ENCODE assay signal across 22 cellular contexts in the genomic region with DNA sequence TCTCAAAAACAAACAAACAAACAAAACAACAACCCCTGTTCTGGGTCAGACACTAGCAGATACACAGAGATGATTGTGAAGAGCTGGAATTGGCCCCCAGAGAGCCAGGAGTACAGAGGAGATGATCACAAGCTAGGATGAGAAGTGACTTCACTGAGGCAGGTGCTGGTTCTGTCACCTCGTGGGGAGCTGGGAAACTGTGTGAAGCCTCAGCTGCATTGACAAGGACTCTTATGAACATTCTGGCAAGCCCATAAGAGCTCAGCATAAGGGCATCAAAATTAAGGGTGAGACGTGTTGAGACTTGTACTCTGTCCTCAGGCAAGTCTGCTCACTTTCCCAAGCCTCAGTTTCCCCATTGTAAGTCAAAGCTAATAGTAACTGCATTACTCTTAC. TPM values are rescaled to one million over a fixed set of nuclear protein-coding genes. Genes with fewer than 3 reads are reported as not detected.
DNase-seq lines count a peak whose midpoint lies in the region; ATAC-seq and TF ChIP-seq lines count a peak whose summit lies in the region.
"Had no signal": no experiment of that assay in that cellular context is flagged by ENCODE, and none has a peak within 500 bp of the region (broad histone marks: within the 10 kb centered on the region; RNA-seq: fewer than 3 reads in every experiment).

No MANE protein-coding gene starts in this region.

- H3K4me3 ChIP-seq in left ventricle myocardium inferior: no peak overlapping the region
- no peak overlapping the region for H3K4me3 ChIP-seq in epithelial cell of esophagus (ENCODE audit: low read length)
- no peak overlapping the region for H3K4me3 ChIP-seq in thyroid gland (replicated peaks in 1 of 3)
- H3K4me3 ChIP-seq: breast epithelium, GM12878, HAP-1, skin epidermis had no signal

- intact Hi-C loops in left ventricle myocardium inferior (cut with micrococcal nuclease) (no loop called here), Right ventricle myocardium superior (cut with DNase I) (no loop called here), thyroid gland (cut with DNase I) (no loop called here)

- peak; percentile 13 for DNase-seq in DMS53 (lab: John Stamatoyannopoulos, UW)
- DNase-seq in DMS53 treated with DMSO at 0.1 percent for 48 hours (lab: John Stamatoyannopoulos, UW; ENCODE audit: unreplicated experiment): no peak
- DNase-seq in left ventricle myocardium inferior: no peak
- DNase-seq in Right ventricle myocardium superior: no peak
- DNase-seq in epithelial cell of esophagus (ENCODE audit: low read depth): peak; percentile 17
- no peak for DNase-seq in thyroid gland
- no peak for DNase-seq in COR-L47 (lab: John Stamatoyannopoulos, UW)
- DNase-seq: activated CD8-positive, alpha-beta T cell treated with anti-CD3 and anti-CD28 coated beads for 36 hours; activated T-cell treated with anti-CD3 and anti-CD28 coated beads, Interleukin-2, amount 50 U/mL, for 48 hours; DMS 273 treated with DMSO at 0.1 percent for 48 hours; GF-D8; hippocampal formation; NCI-H2029; NCI-H510A; posterior cingulate gyrus; stimulated activated CD4-positive, alpha-beta T cell treated with anti-CD3 and anti-CD28 coated beads, Interleukin-4, amount 100 ng/mL, for 1 hour had no signal

- H3K27ac ChIP-seq in left ventricle myocardium inferior (replicated peaks): peak overlapping the region; percentile 95
- peak overlapping the region; percentile 17 to 100 (median 69) for H3K27ac ChIP-seq in thyroid gland
- H3K27ac ChIP-seq: 22Rv1 had no signal

- no peaks in the 10 kb centered on the region for H3K9me3 ChIP-seq in left ventricle myocardium inferior (replicated peaks)
- no peaks in the 10 kb centered on the region for H3K9me3 ChIP-seq in thyroid gland
- H3K9me3 ChIP-seq: breast epithelium, HAP-1 had no signal

- no peaks in the 10 kb centered on the region for H3K27me3 ChIP-seq in left ventricle myocardium inferior (ENCODE audit: low read depth)
- no peaks in the 10 kb centered on the region for H3K27me3 ChIP-seq in thyroid gland
- H3K27me3 ChIP-seq: breast epithelium had no signal

- TF ChIP-seq POLR2A in thyroid gland (IDR thresholded peaks at IDR 0.05): no peak

- H3K4me1 ChIP-seq in left ventricle myocardium inferior (peaks cover 67% of the 10 kb centered on the region), thyroid gland (peaks cover 35 to 66% of the 10 kb centered on the region in 2 donors)
- H3K4me1 ChIP-seq: HAP-1 had no signal

- no peak for TF ChIP-seq CTCF in left ventricle myocardium inferior (IDR thresholded peaks at IDR 0.05; ENCODE audit: borderline replicate concordance)
- TF ChIP-seq CTCF in epithelial cell of esophagus (IDR thresholded peaks at IDR 0.05; ENCODE audit: insufficient read depth, low read depth, low read length, missing control alignments): no peak
- TF ChIP-seq CTCF in thyroid gland (IDR thresholded peaks at IDR 0.05): no peak

- H3K36me3 ChIP-seq in left ventricle myocardium inferior (no peaks in the 10 kb centered on the region), thyroid gland (no peaks in the 10 kb centered on the region)
- H3K36me3 ChIP-seq: breast epithelium, HAP-1 had no signal

- ATAC-seq in Right ventricle myocardium superior (ENCODE audit: poor library complexity) (no peak), HG03025 (IDR thresholded peaks at IDR 0.05; ENCODE audit: low FRiP score, unreplicated experiment) (no peak)
- ATAC-seq: activated CD8-positive, alpha-beta T cell treated with anti-CD3 and anti-CD28 coated beads for 36 hours; GM12878 had no signal

- WGBS in thyroid gland, 2 donors: 31 to 65% methylated on average over 2 of the region's 2 CpGs

RNA-seq across cellular contexts. Expression of gene PTP4A2, which starts 14.7 kb away (rescaled TPM):
- 203 TPM for total RNA-seq in left ventricle myocardium inferior
- 271 TPM for total RNA-seq in Right ventricle myocardium superior
- 100 to 1,000 TPM; 204 to 507 (median 328) TPM for total RNA-seq in thyroid gland

Comparison
In these comparisons a context has a peak if more than half of its experiments do, and no peak if none do; other contexts are left out.
1. DNase-seq: peak in DMS53 (single experiment) and epithelial cell of esophagus (single experiment); none in DMS53 treated with DMSO at 0.1 percent for 48 hours (single experiment), left ventricle myocardium inferior (single experiment), Right ventricle myocardium superior (single experiment), thyroid gland (0 of 2) and COR-L47 (single experiment).